In genomic region chr12:31057671-31058070, GRCh38 we compare ENCODE assay signal across 23 cellular contexts.
"Had no signal": no experiment of that assay in that cellular context is flagged by ENCODE, and none has a peak within 500 bp of the region (broad histone marks: within the 10 kb centered on the region; RNA-seq: fewer than 3 reads in every experiment).

No MANE protein-coding gene starts in this region.

- H3K36me3 ChIP-seq: MG63, Peyer's patch, SJSA1 had no signal

- ATAC-seq: K562, Right ventricle myocardium inferior had no signal

- H3K4me2 ChIP-seq: KMS-11, PC-9 had no signal

- H2AFZ ChIP-seq: PC-9 had no signal

- H3K27ac ChIP-seq: HL-60, KMS-11, PC-9, Peyer's patch, SJSA1, SK-N-MC had no signal

- H3K9ac ChIP-seq: KMS-11 had no signal

- H3K4me1 ChIP-seq: Peyer's patch, SJSA1 had no signal

- H3K4me3 ChIP-seq: K562, MG63, PC-9, Peyer's patch, SJSA1, SK-N-MC had no signal

- H3K27me3 ChIP-seq: MG63, Peyer's patch, SJSA1 had no signal

- H3K9me3 ChIP-seq: MG63, Peyer's patch, SJSA1 had no signal

- DNase-seq: MG63, NCI-H1092 treated with DMSO at 0.1 percent for 48 hours, NCI-H1436, NCI-H187, NCI-H2029, NCI-H2081 treated with DMSO at 0.1 percent for 48 hours, NCI-H2171, NCI-H226, NCI-H446, NCI-H510A, NCI-H524 treated with DMSO at 0.1 percent for 48 hours, NCI-H69, NCI-H774, OCI-M1, PC-9, Peyer's patch, SHP77 treated with DMSO at 0.1 percent for 48 hours had no signal
